ENCODE assay signal across 21 cellular contexts in genomic region chr11:92501346-92501745, GRCh38.
A peak's percentile ranks its signal among the peaks of the same experiment; 100 is the strongest.
DNase-seq lines count a peak whose midpoint lies in the region; ATAC-seq, FAIRE-seq and TF ChIP-seq lines count a peak whose summit lies in the region.
"Had no signal": no experiment of that assay in that cellular context is flagged by ENCODE, and none has a peak within 500 bp of the region (broad histone marks: within the 10 kb centered on the region; RNA-seq: fewer than 3 reads in every experiment).

No MANE protein-coding gene starts in this region.

- ATAC-seq in GM21526 (IDR thresholded peaks at IDR 0.05; ENCODE audit: low FRiP score, unreplicated experiment): no peak
- ATAC-seq in esophagus mucosa: no peak
- ATAC-seq: CD8-positive, alpha-beta T cell; GM23338; HepG2 had no signal

- no peak overlapping the region for H3K4me3 Mint-ChIP-seq in activated T-helper 2 cell treated with anti-CD3 and anti-CD28 coated beads, Interferon-gamma antibody, Interleukin-2, Interleukin-4, amounts not matched to agents 10 μg/mL and 5 μg/mL and 100 μg/mL, durations not matched to agents 14 hours and 24 hours and 36 hours (ENCODE audit: low read depth)
- no peak overlapping the region for H3K4me3 Mint-ChIP-seq in chondrocyte (ENCODE audit: unreplicated experiment)
- H3K4me3 Mint-ChIP-seq: B cell; CD8-positive, alpha-beta T cell; GM23338; HFFc6; IgD-negative memory B cell had no signal

- H3K4me1 Mint-ChIP-seq in activated T-helper 2 cell treated with anti-CD3 and anti-CD28 coated beads, Interferon-gamma antibody, Interleukin-2, Interleukin-4, amounts not matched to agents 10 μg/mL and 5 μg/mL and 100 μg/mL, durations not matched to agents 14 hours and 24 hours and 36 hours (ENCODE audit: low read depth): no peaks in the 10 kb centered on the region
- H3K4me1 Mint-ChIP-seq in chondrocyte (ENCODE audit: low read depth): peaks cover 4% of the 10 kb centered on the region
- H3K4me1 Mint-ChIP-seq: B cell, IgD-negative memory B cell had no signal

- intact Hi-C loops in activated T-helper 2 cell treated with anti-CD3 and anti-CD28 coated beads, Interferon-gamma antibody, Interleukin-2, Interleukin-4, amounts not matched to agents 10 μg/mL and 5 μg/mL and 100 μg/mL, durations not matched to agents 14 hours and 24 hours and 36 hours (cut with micrococcal nuclease): no loop called here

- no peak overlapping the region for H3K27ac Mint-ChIP-seq in activated T-helper 2 cell treated with anti-CD3 and anti-CD28 coated beads, Interferon-gamma antibody, Interleukin-2, Interleukin-4, amounts not matched to agents 10 μg/mL and 5 μg/mL and 100 μg/mL, durations not matched to agents 14 hours and 24 hours and 36 hours
- no peak overlapping the region for H3K27ac Mint-ChIP-seq in chondrocyte (ENCODE audit: unreplicated experiment)
- H3K27ac Mint-ChIP-seq: B cell; CD8-positive, alpha-beta T cell; GM23338; HFFc6; IgD-negative memory B cell had no signal

- peak; percentile 8 for FAIRE-seq in GM19239 (lab: Jason Lieb, UNC)
- FAIRE-seq: G401.6, GM12891, H54, HepG2 had no signal

- TF ChIP-seq CTCF in epithelial cell of proximal tubule (conservative IDR thresholded peaks at IDR 0.05; ENCODE audit: low read depth, low read length): no peak
- TF ChIP-seq CTCF in chondrocyte (IDR thresholded peaks at IDR 0.05): no peak

- H3K9me3 Mint-ChIP-seq in activated T-helper 2 cell treated with anti-CD3 and anti-CD28 coated beads, Interferon-gamma antibody, Interleukin-2, Interleukin-4, amounts not matched to agents 10 μg/mL and 5 μg/mL and 100 μg/mL, durations not matched to agents 14 hours and 24 hours and 36 hours: no peaks in the 10 kb centered on the region
- no peaks in the 10 kb centered on the region for H3K9me3 Mint-ChIP-seq in chondrocyte (ENCODE audit: low read depth)
- H3K9me3 Mint-ChIP-seq: CD8-positive, alpha-beta T cell; GM23338; IgD-negative memory B cell had no signal

- no peak for DNase-seq in GM19239 (ENCODE audit: insufficient read length, low spot score)
- DNase-seq in epithelial cell of proximal tubule (ENCODE audit: low read depth): peak; percentile 12
- peak; percentile 41 for DNase-seq in left kidney (ENCODE audit: low read depth, low spot score)
- peak; percentile 60 for DNase-seq in retina
- no peak for DNase-seq in activated T-helper 2 cell treated with anti-CD3 and anti-CD28 coated beads, Interferon-gamma antibody, Interleukin-2, Interleukin-4, amounts not matched to agents 10 μg/mL and 5 μg/mL and 100 μg/mL, durations not matched to agents 14 hours and 24 hours and 36 hours (ENCODE audit: low spot score)
- DNase-seq in chondrocyte (ENCODE audit: low spot score): no peak
- DNase-seq: 8988T; Calu3; CD8-positive, alpha-beta T cell; HCEC 1CT; HFFc6 had no signal

- H3K36me3 Mint-ChIP-seq in activated T-helper 2 cell treated with anti-CD3 and anti-CD28 coated beads, Interferon-gamma antibody, Interleukin-2, Interleukin-4, amounts not matched to agents 10 μg/mL and 5 μg/mL and 100 μg/mL, durations not matched to agents 14 hours and 24 hours and 36 hours (ENCODE audit: low read depth): no peaks in the 10 kb centered on the region
- H3K36me3 Mint-ChIP-seq in chondrocyte (ENCODE audit: low read depth): no peaks in the 10 kb centered on the region
- H3K36me3 Mint-ChIP-seq: CD8-positive, alpha-beta T cell; IgD-negative memory B cell had no signal

- H3K4me3 ChIP-seq in epithelial cell of proximal tubule (ENCODE audit: low read depth, low read length): no peak overlapping the region
- H3K4me3 ChIP-seq: BLaER1 treated with 17β-estradiol and CSF1 and Interleukin-3, amounts not matched to agents 10 nM and 100 nM; GM23338 had no signal

- no peaks in the 10 kb centered on the region for H3K27me3 Mint-ChIP-seq in activated T-helper 2 cell treated with anti-CD3 and anti-CD28 coated beads, Interferon-gamma antibody, Interleukin-2, Interleukin-4, amounts not matched to agents 10 μg/mL and 5 μg/mL and 100 μg/mL, durations not matched to agents 14 hours and 24 hours and 36 hours (ENCODE audit: low read depth)
- no peaks in the 10 kb centered on the region for H3K27me3 Mint-ChIP-seq in chondrocyte (ENCODE audit: low read depth)
- H3K27me3 Mint-ChIP-seq: B cell had no signal

Comparison
In these comparisons a context has a peak if more than half of its experiments do, and no peak if none do; other contexts are left out.
1. DNase-seq: peak in epithelial cell of proximal tubule (single experiment), left kidney (single experiment) and retina (single experiment); none in GM19239 (single experiment), activated T-helper 2 cell treated with anti-CD3 and anti-CD28 coated beads, Interferon-gamma antibody, Interleukin-2, Interleukin-4, amounts not matched to agents 10 μg/mL and 5 μg/mL and 100 μg/mL, durations not matched to agents 14 hours and 24 hours and 36 hours (single experiment) and chondrocyte (single experiment).